Comparison of ENCODE assay signal across 1 cellular context in genomic region chr5:149636861-149637246, GRCh38.
A peak's percentile ranks its signal among the peaks of the same experiment; 100 is the strongest.
TF ChIP-seq lines count a peak whose summit lies in the region.

No MANE protein-coding gene starts in this region.

TF ChIP-seq in HEK293, 187 proteins besides CTCF, POLR2A, EP300 and RAD21 (continued from another document):
- TF ChIP-seq PBX3 (CRISPR knock-in tag; IDR thresholded peaks at IDR 0.05) (no peak), ZNF596 (tag by site-specific recombination; IDR thresholded peaks at IDR 0.05) (no peak), GLIS2 (tag by site-specific recombination; IDR thresholded peaks at IDR 0.05) (no peak), RBAK (tag by site-specific recombination; IDR thresholded peaks at IDR 0.05) (no peak), ZNF391 (tag by site-specific recombination; IDR thresholded peaks at IDR 0.05; ENCODE audit: borderline replicate concordance, low read depth) (0 out of 2 replicates have a peak, but pooled peaks have one; percentile 24), INSM2 (tag by site-specific recombination; IDR thresholded peaks at IDR 0.05) (no peak), ZNF280D (tag by site-specific recombination; IDR thresholded peaks at IDR 0.05) (no peak), ZNF148 (tag by site-specific recombination; IDR thresholded peaks at IDR 0.05; ENCODE audit: borderline replicate concordance) (no peak)
